22 cellular contexts compared by ENCODE assay signal in the genomic region with DNA sequence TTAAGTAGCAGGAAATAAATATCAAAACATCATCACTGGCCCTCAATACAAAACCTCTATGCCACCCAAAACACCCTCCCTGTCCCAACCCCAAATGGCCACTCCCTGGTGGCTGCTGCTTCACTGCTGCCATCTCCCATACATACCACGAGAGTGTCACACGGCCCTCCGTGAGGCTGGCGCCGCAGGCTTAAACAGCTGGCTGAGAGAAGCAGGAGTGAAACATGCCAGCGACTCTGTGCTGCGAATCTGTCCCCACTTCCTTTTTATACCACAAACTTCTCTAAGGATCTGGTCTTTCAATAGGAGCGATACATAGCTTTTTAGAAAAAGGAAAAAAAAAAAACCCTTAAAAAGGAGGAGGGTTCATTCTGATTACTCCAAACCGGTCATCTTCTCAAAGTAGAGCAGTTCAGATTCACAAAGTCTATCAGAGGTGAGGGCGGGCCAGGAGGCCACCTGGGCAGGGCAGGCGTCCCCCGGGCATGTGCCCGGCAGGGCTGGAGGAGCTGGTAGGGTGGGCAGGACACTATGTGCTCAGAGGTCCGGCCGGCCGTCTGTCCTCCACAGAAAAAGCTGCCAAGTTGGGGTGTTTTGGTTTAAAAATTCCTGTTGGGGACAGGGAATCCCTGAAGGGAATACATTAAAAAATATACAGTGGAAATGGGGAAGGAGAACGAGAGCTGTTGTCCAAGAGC. TPM values are rescaled to one million over a fixed set of nuclear protein-coding genes. Genes with fewer than 3 reads are reported as not detected.
A peak's percentile ranks its signal among the peaks of the same experiment; 100 is the strongest.
DNase-seq lines count a peak whose midpoint lies in the region; ATAC-seq and TF ChIP-seq lines count a peak whose summit lies in the region.
"Had no signal": no experiment of that assay in that cellular context is flagged by ENCODE, and none has a peak within 500 bp of the region (broad histone marks: within the 10 kb centered on the region; RNA-seq: fewer than 3 reads in every experiment).

No MANE protein-coding gene starts in this region.

- H3K27me3 Mint-ChIP-seq in CD4-positive, alpha-beta T cell = no peaks in the 10 kb centered on the region
- no peaks in the 10 kb centered on the region for H3K27me3 Mint-ChIP-seq in progenitor cell of endocrine pancreas
- no peaks in the 10 kb centered on the region for H3K27me3 Mint-ChIP-seq in T-helper 17 cell
- H3K27me3 Mint-ChIP-seq: brain had no signal

- peaks cover 94% of the 10 kb centered on the region for H4K20me1 ChIP-seq in BLaER1

- TF ChIP-seq CTCF in CD4-positive, alpha-beta T cell (IDR thresholded peaks at IDR 0.05) = no peak
- no peak for TF ChIP-seq CTCF in progenitor cell of endocrine pancreas (IDR thresholded peaks at IDR 0.05; ENCODE audit: unreplicated experiment)

- H3K9me3 Mint-ChIP-seq in CD4-positive, alpha-beta T cell = no peaks in the 10 kb centered on the region
- H3K9me3 Mint-ChIP-seq in progenitor cell of endocrine pancreas (ENCODE audit: low read depth) = no peaks in the 10 kb centered on the region
- H3K9me3 Mint-ChIP-seq: activated T-helper 1 cell treated with anti-CD3 and anti-CD28 coated beads, Interleukin-12 subunit alpha, Interleukin-12 subunit beta, Interleukin-2, Interleukin-4 antibody, amounts not matched to agents 30 ng/mL and 10 ng/mL and 1 ng/mL, durations not matched to agents 14 hours and 24 hours and 36 hours; brain had no signal

- H3K4me1 Mint-ChIP-seq in CD4-positive, alpha-beta T cell (ENCODE audit: low read depth) = peaks cover 48% of the 10 kb centered on the region
- H3K4me1 Mint-ChIP-seq in progenitor cell of endocrine pancreas (ENCODE audit: low read depth) (peaks cover 2% of the 10 kb centered on the region), T-helper 17 cell (peaks cover 43% of the 10 kb centered on the region)

- no peak for DNase-seq in CD4-positive, alpha-beta T cell
- DNase-seq in caudate nucleus (lab: John Stamatoyannopoulos, UW) (no peak), pons (ENCODE audit: low spot score) (peak; percentile 53), progenitor cell of endocrine pancreas (ENCODE audit: low spot score, unreplicated experiment) (no peak), UCSD-AML1 (lab: John Stamatoyannopoulos, UW; ENCODE audit: unreplicated experiment) (no peak), T-helper 17 cell (no peak)
- DNase-seq: activated CD8-positive, alpha-beta memory T cell treated with anti-CD3 and anti-CD28 coated beads for 24 hours; Caco-2; cortex of kidney; EL; NCI-H1417; NCI-H510A; occipital lobe; right cardiac atrium; T-helper 9 cell had no signal

- no peak overlapping the region for H3K4me3 Mint-ChIP-seq in CD4-positive, alpha-beta T cell
- H3K4me3 Mint-ChIP-seq in progenitor cell of endocrine pancreas (ENCODE audit: low read depth) (no peak overlapping the region), T-helper 17 cell (no peak overlapping the region)
- H3K4me3 Mint-ChIP-seq: activated T-helper 1 cell treated with anti-CD3 and anti-CD28 coated beads, Interleukin-12 subunit alpha, Interleukin-12 subunit beta, Interleukin-2, Interleukin-4 antibody, amounts not matched to agents 30 ng/mL and 10 ng/mL and 1 ng/mL, durations not matched to agents 14 hours and 24 hours and 36 hours; brain had no signal

- CTCF ChIA-PET in CD4-positive, alpha-beta T cell (lab: Charles Lee) = no interaction called here

- ATAC-seq in CD4-positive, alpha-beta T cell (ENCODE audit: poor library complexity) = no peak
- no peak for ATAC-seq in T-helper 17 cell
- ATAC-seq: activated CD4-positive, CD25-positive, alpha-beta regulatory T cell treated with anti-CD3 and anti-CD28 coated beads, Interleukin-2, amount 50 U/mL, for 24 hours; HCT116; right cardiac atrium; SK-N-SH treated with all-trans-retinoic acid at 6 μM for 48 hours had no signal

- H3K27me3 ChIP-seq in BLaER1 = no peaks in the 10 kb centered on the region
- no peaks in the 10 kb centered on the region for H3K27me3 ChIP-seq in CD4-positive, alpha-beta T cell (ENCODE audit: control insufficient read depth, insufficient read depth, low read length)

- H3K4me2 ChIP-seq in BLaER1 = no peak overlapping the region

- no peak overlapping the region for H3K4me3 ChIP-seq in BLaER1
- H3K4me3 ChIP-seq: thoracic aorta had no signal

- H3K27ac Mint-ChIP-seq in CD4-positive, alpha-beta T cell = peak overlapping the region; percentile 35
- H3K27ac Mint-ChIP-seq in progenitor cell of endocrine pancreas (no peak overlapping the region), T-helper 17 cell (no peak overlapping the region)
- H3K27ac Mint-ChIP-seq: activated T-helper 1 cell treated with anti-CD3 and anti-CD28 coated beads, Interleukin-12 subunit alpha, Interleukin-12 subunit beta, Interleukin-2, Interleukin-4 antibody, amounts not matched to agents 30 ng/mL and 10 ng/mL and 1 ng/mL, durations not matched to agents 14 hours and 24 hours and 36 hours; brain had no signal

- no peak overlapping the region for H3K9ac ChIP-seq in BLaER1

- H3K4me1 ChIP-seq in BLaER1 = peaks cover 23% of the 10 kb centered on the region

- POLR2A ChIA-PET in CD4-positive, alpha-beta T cell (lab: Charles Lee) = interaction anchor here (0.6 kb wide), 1 partner anchor 132 kb away, joined by 5 read pairs; no protein-coding TSS in a partner anchor

- peaks cover 95% of the 10 kb centered on the region for H3K36me3 Mint-ChIP-seq in CD4-positive, alpha-beta T cell (ENCODE audit: low read depth)
- H3K36me3 Mint-ChIP-seq in progenitor cell of endocrine pancreas (ENCODE audit: insufficient read depth) (peaks cover 8% of the 10 kb centered on the region), T-helper 17 cell (ENCODE audit: low read depth) (peaks cover 15% of the 10 kb centered on the region)

- H3K27ac ChIP-seq in BLaER1 (0 out of 2 replicates have a peak overlapping the region, but pooled peaks have one; percentile 5), caudate nucleus (ENCODE audit: low read depth, low read length) (peak overlapping the region; percentile 9)
- no peak overlapping the region for H3K27ac ChIP-seq in CD4-positive, alpha-beta T cell (ENCODE audit: low read depth, low read length)

- H3K9me3 ChIP-seq in BLaER1 (no peaks in the 10 kb centered on the region), T-helper 17 cell (ENCODE audit: control insufficient read depth, low read length, poor library complexity, severe bottlenecking) (no peaks in the 10 kb centered on the region)
- H3K9me3 ChIP-seq in CD4-positive, alpha-beta T cell (ENCODE audit: control insufficient read depth, low read length) = no peaks in the 10 kb centered on the region
- H3K9me3 ChIP-seq: Caco-2, thoracic aorta had no signal

- intact Hi-C loops in CD4-positive, alpha-beta T cell (cut with DNase I, micrococcal nuclease) = no loop called here

- peaks cover 98% of the 10 kb centered on the region for H3K36me3 ChIP-seq in BLaER1

RNA-seq across cellular contexts. Expression of gene MAX, which starts 26.5 kb away (rescaled TPM):
- total RNA-seq in CD4-positive, alpha-beta T cell = 100 to 1,000 TPM; 159 to 171 TPM
- total RNA-seq in progenitor cell of endocrine pancreas = 53.4 and 63.0 TPM in 2 replicates
- total RNA-seq in T-helper 17 cell = 100 to 1,000 TPM; 167 to 312 TPM
